In the genomic region with DNA sequence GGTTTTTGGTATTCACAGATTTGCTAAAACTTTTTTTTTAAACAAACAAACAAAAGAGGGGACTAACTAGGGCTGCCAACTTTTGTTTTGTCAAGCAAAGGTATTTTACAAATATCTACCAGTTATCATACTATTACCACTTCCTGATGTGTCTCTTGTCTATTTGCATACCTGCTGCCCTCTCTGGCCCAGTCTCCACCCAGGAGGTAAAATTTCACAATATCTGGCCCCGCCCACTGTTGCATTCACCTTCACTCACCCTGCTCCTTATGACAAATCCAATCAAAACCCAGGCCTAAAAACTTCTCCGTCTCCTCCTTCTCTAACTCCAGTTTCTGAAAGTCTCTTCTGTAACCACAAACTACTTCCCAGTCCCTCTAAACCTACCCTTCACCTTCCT, we compare ENCODE assay signal across 10 cellular contexts.
DNase-seq lines count a peak whose midpoint lies in the region; ATAC-seq, FAIRE-seq and TF ChIP-seq lines count a peak whose summit lies in the region.
"Had no signal": no experiment of that assay in that cellular context is flagged by ENCODE, and none has a peak within 500 bp of the region (broad histone marks: within the 10 kb centered on the region; RNA-seq: fewer than 3 reads in every experiment).

No MANE protein-coding gene starts in this region.

- ATAC-seq in foreskin keratinocyte (no peak), GM18909 (IDR thresholded peaks at IDR 0.05; ENCODE audit: poor library complexity, unreplicated experiment) (no peak), GM19463 (IDR thresholded peaks at IDR 0.05; ENCODE audit: unreplicated experiment) (no peak)

- intact Hi-C loops in Calu3 (cut with micrococcal nuclease; ENCODE audit: unreplicated experiment) = no loop called here
- intact Hi-C loops in kidney (cut with DNase I) = no loop called here

- no peaks in the 10 kb centered on the region for H3K36me3 Mint-ChIP-seq in Calu3 (ENCODE audit: insufficient read depth, unreplicated experiment)
- H3K36me3 Mint-ChIP-seq in T-helper 1 cell treated with Interleukin-12 subunit alpha and Interleukin-12 subunit beta and Interleukin-4 antibody, amounts not matched to agents 30 μg/mL and 1 μg/mL, for 36 hours (ENCODE audit: low read depth) = peaks cover 27% of the 10 kb centered on the region

- H3K27ac ChIP-seq in foreskin keratinocyte (no peak overlapping the region), kidney (ENCODE audit: low read depth in 2 of 2, low read length in 2 of 2) (no peak overlapping the region)
- H3K27ac ChIP-seq: thyroid gland had no signal

- peaks cover 16% of the 10 kb centered on the region for H3K27me3 Mint-ChIP-seq in Calu3 (ENCODE audit: unreplicated experiment)
- H3K27me3 Mint-ChIP-seq in T-helper 1 cell treated with Interleukin-12 subunit alpha and Interleukin-12 subunit beta and Interleukin-4 antibody, amounts not matched to agents 30 μg/mL and 1 μg/mL, for 36 hours (ENCODE audit: low read depth) = no peaks in the 10 kb centered on the region

- no peaks in the 10 kb centered on the region for H3K27me3 ChIP-seq in foreskin keratinocyte
- H3K27me3 ChIP-seq: thyroid gland had no signal

- no peak for TF ChIP-seq CTCF in Calu3 (IDR thresholded peaks at IDR 0.05; ENCODE audit: unreplicated experiment)
- TF ChIP-seq CTCF in GM20000 (IDR thresholded peaks at IDR 0.05; ENCODE audit: extremely low read depth, missing control alignments) = no peak
- no peak for TF ChIP-seq CTCF in foreskin keratinocyte (conservative IDR thresholded peaks at IDR 0.05)
- no peak for TF ChIP-seq CTCF in kidney (IDR thresholded peaks at IDR 0.05; ENCODE audit: borderline replicate concordance, extremely low read depth, insufficient read depth)

- no peak overlapping the region for H3K9ac ChIP-seq in kidney (ENCODE audit: low read length in 2 of 2)

- peaks cover 2% of the 10 kb centered on the region for H3K9me3 Mint-ChIP-seq in Calu3 (ENCODE audit: low read depth, unreplicated experiment)
- H3K9me3 Mint-ChIP-seq in T-helper 1 cell treated with Interleukin-12 subunit alpha and Interleukin-12 subunit beta and Interleukin-4 antibody, amounts not matched to agents 30 μg/mL and 1 μg/mL, for 36 hours = no peaks in the 10 kb centered on the region

- CTCF ChIA-PET in Calu3 (lab: Charles Lee) = no interaction called here

- no peak for FAIRE-seq in kidney (lab: Jason Lieb, UNC)

- H3K4me1 ChIP-seq in foreskin keratinocyte (no peaks in the 10 kb centered on the region), kidney (ENCODE audit: control insufficient read depth in 1 of 2, insufficient read depth in 1 of 2, low read depth in 1 of 2, low read length in 2 of 2) (peaks cover 2 to 4% of the 10 kb centered on the region in 2 donors)

- no peaks in the 10 kb centered on the region for H3K36me3 ChIP-seq in kidney (ENCODE audit: control insufficient read depth in 1 of 2, insufficient read depth in 2 of 2, low read length in 2 of 2)
- H3K36me3 ChIP-seq: thyroid gland had no signal

- H3K4me1 Mint-ChIP-seq in Calu3 (ENCODE audit: low read depth, unreplicated experiment) = peaks cover 10% of the 10 kb centered on the region
- H3K4me1 Mint-ChIP-seq in T-helper 1 cell treated with Interleukin-12 subunit alpha and Interleukin-12 subunit beta and Interleukin-4 antibody, amounts not matched to agents 30 μg/mL and 1 μg/mL, for 36 hours (ENCODE audit: low read depth) = peaks cover 70% of the 10 kb centered on the region

- no peak overlapping the region for H3K4me3 ChIP-seq in kidney (ENCODE audit: low read length in 2 of 2)
- H3K4me3 ChIP-seq: thyroid gland had no signal

- H3K9me3 ChIP-seq in kidney (ENCODE audit: control insufficient read depth in 1 of 2, low read length in 2 of 2) = no peaks in the 10 kb centered on the region
- H3K9me3 ChIP-seq: thyroid gland had no signal

- no peak overlapping the region for H3K4me3 Mint-ChIP-seq in Calu3 (ENCODE audit: low read depth, unreplicated experiment)
- peak overlapping the region; percentile 40 for H3K4me3 Mint-ChIP-seq in T-helper 1 cell treated with Interleukin-12 subunit alpha and Interleukin-12 subunit beta and Interleukin-4 antibody, amounts not matched to agents 30 μg/mL and 1 μg/mL, for 36 hours

- peak; percentile 55 for DNase-seq in Calu3
- peak; percentile 31 for DNase-seq in GM20000 (ENCODE audit: low spot score)
- peak; percentile 6 to 38 for DNase-seq in foreskin keratinocyte
- no peak for DNase-seq in kidney
- no peak for DNase-seq in NCI-H2081 (lab: John Stamatoyannopoulos, UW)
- DNase-seq: NCI-H446 had no signal

- H3K27ac Mint-ChIP-seq in Calu3 (ENCODE audit: unreplicated experiment) = no peak overlapping the region
- H3K27ac Mint-ChIP-seq in T-helper 1 cell treated with Interleukin-12 subunit alpha and Interleukin-12 subunit beta and Interleukin-4 antibody, amounts not matched to agents 30 μg/mL and 1 μg/mL, for 36 hours = peak overlapping the region; percentile 66

- BruUV-seq in Calu3 (replicated peaks; lab: Mats Ljungman, UMichigan) = no TSS peak

Comparison
In these comparisons a context has a peak if more than half of its experiments do, and no peak if none do; other contexts are left out.
1. DNase-seq: peak in Calu3 (single experiment), GM20000 (single experiment) and foreskin keratinocyte (2 of 2); none in kidney (single experiment) and NCI-H2081 (0 of 2).